In the genomic region with DNA sequence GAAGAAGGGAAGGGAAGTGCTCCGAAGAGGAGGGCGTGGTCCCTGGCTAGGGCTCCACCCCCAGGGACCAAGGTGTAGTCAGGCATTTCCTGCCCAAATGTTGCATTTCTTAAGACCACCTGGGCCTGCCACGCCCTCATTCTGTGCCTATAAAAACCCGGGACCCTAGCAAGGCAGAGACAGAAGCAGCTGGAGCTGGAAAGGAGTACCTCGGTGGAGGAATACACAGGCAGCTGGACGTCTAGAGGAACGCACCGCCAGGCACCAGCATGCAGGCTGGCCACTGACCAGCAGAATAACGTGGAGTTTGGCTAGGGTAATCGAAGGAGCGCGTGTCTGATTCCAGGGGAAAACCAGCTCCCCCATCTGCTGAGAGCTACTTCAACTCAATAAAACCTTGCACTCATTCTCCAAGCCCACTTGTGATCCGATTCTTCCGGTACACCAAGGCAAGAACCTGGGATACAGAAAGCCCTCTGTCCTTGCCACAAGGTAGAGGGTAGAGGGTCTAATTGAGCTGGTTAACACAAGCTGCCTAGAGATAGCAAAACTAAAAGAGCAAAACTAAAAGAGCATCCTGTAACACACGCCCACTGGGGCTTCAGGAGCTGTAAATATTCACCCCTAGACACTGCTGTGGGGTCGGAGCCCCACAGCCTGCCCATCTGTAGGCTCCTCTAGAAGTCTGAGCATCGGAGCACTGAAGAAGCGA, we compare ENCODE assay signal across 1 cellular context.
TF ChIP-seq lines count a peak whose summit lies in the region.

No MANE protein-coding gene starts in this region.

TF ChIP-seq in GM23338, 12 proteins besides CTCF, POLR2A, EP300 and RAD21 (continued from another document):
- TF ChIP-seq, protein P1, sequence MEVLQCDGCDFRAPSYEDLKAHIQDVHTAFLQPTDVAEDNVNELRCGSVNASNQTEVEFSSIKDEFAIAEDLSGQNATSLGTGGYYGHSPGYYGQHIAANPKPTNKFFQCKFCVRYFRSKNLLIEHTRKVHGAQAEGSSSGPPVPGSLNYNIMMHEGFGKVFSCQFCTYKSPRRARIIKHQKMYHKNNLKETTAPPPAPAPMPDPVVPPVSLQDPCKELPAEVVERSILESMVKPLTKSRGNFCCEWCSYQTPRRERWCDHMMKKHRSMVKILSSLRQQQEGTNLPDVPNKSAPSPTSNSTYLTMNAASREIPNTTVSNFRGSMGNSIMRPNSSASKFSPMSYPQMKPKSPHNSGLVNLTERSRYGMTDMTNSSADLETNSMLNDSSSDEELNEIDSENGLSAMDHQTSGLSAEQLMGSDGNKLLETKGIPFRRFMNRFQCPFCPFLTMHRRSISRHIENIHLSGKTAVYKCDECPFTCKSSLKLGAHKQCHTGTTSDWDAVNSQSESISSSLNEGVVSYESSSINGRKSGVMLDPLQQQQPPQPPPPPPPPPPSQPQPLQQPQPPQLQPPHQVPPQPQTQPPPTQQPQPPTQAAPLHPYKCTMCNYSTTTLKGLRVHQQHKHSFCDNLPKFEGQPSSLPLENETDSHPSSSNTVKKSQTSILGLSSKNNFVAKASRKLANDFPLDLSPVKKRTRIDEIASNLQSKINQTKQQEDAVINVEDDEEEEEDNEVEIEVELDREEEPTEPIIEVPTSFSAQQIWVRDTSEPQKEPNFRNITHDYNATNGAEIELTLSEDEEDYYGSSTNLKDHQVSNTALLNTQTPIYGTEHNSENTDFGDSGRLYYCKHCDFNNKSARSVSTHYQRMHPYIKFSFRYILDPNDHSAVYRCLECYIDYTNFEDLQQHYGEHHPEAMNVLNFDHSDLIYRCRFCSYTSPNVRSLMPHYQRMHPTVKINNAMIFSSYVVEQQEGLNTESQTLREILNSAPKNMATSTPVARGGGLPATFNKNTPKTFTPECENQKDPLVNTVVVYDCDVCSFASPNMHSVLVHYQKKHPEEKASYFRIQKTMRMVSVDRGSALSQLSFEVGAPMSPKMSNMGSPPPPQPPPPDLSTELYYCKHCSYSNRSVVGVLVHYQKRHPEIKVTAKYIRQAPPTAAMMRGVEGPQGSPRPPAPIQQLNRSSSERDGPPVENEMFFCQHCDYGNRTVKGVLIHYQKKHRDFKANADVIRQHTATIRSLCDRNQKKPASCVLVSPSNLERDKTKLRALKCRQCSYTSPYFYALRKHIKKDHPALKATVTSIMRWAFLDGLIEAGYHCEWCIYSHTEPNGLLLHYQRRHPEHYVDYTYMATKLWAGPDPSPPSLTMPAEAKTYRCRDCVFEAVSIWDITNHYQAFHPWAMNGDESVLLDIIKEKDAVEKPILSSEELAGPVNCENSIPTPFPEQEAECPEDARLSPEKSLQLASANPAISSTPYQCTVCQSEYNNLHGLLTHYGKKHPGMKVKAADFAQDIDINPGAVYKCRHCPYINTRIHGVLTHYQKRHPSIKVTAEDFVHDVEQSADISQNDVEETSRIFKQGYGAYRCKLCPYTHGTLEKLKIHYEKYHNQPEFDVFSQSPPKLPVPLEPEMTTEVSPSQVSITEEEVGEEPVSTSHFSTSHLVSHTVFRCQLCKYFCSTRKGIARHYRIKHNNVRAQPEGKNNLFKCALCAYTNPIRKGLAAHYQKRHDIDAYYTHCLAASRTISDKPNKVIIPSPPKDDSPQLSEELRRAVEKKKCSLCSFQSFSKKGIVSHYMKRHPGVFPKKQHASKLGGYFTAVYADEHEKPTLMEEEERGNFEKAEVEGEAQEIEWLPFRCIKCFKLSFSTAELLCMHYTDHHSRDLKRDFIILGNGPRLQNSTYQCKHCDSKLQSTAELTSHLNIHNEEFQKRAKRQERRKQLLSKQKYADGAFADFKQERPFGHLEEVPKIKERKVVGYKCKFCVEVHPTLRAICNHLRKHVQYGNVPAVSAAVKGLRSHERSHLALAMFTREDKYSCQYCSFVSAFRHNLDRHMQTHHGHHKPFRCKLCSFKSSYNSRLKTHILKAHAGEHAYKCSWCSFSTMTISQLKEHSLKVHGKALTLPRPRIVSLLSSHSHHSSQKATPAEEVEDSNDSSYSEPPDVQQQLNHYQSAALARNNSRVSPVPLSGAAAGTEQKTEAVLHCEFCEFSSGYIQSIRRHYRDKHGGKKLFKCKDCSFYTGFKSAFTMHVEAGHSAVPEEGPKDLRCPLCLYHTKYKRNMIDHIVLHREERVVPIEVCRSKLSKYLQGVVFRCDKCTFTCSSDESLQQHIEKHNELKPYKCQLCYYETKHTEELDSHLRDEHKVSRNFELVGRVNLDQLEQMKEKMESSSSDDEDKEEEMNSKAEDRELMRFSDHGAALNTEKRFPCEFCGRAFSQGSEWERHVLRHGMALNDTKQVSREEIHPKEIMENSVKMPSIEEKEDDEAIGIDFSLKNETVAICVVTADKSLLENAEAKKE (CRISPR knock-in tag; IDR thresholded peaks at IDR 0.05), result no peak
- TF ChIP-seq CREB1 (CRISPR knock-in tag; IDR thresholded peaks at IDR 0.05; ENCODE audit: low read depth), result no peak
- no peak for TF ChIP-seq EZH2 (IDR thresholded peaks at IDR 0.05; ENCODE audit: low read depth, unreplicated experiment)
- no peak for TF ChIP-seq EZH2phosphoT487 (IDR thresholded peaks at IDR 0.05; ENCODE audit: unreplicated experiment)
